11 cellular contexts compared by ENCODE assay signal in genomic region chr21:43193651-43194302, GRCh38. TPM values are rescaled to one million over a fixed set of nuclear protein-coding genes. Genes with fewer than 3 reads are reported as not detected.
DNase-seq lines count a peak whose midpoint lies in the region; ATAC-seq, FAIRE-seq and TF ChIP-seq lines count a peak whose summit lies in the region.
"Had no signal": no experiment of that assay in that cellular context is flagged by ENCODE, and none has a peak within 500 bp of the region (broad histone marks: within the 10 kb centered on the region; RNA-seq: fewer than 3 reads in every experiment).

No MANE protein-coding gene starts in this region.

- BruUV-seq in HepG2 (replicated peaks; lab: Mats Ljungman, UMichigan) = no TSS peak

- no peak for FAIRE-seq in HepG2 (lab: Jason Lieb, UNC)

- 18% methylated on average over 6 of the region's 19 CpGs for WGBS in HepG2 (ENCODE audit: low lambda C conversion rate)

- intact Hi-C loops in HepG2 (cut with micrococcal nuclease; ENCODE audit: unreplicated experiment) = no loop called here

- peak overlapping the region; percentile 57 for H3K27ac ChIP-seq in HepG2 (ENCODE audit: extremely low read length, insufficient read depth, low read length)

- H3K4me3 ChIP-seq in astrocyte of the cerebellum (ENCODE audit: low read depth, low read length) (no peak overlapping the region), HepG2 (replicated peaks in 1 of 3; ENCODE audit: insufficient read depth in 1 of 3, low read depth in 2 of 3, low read length in 3 of 3) (peak overlapping the region; percentile 11 to 60 (median 26); a peak in 4 of 6 replicates)

- no peak for TF ChIP-seq POLR2A in HepG2 (IDR thresholded peaks at IDR 0.05; ENCODE audit: insufficient read depth in 1 of 2, low read depth in 2 of 2, low read length in 2 of 2)

- DNase-seq in ACHN (peak; percentile 33), HPDE6-E6E7 (ENCODE audit: extremely low spot score) (peak; percentile 92), astrocyte of the cerebellum (ENCODE audit: low read depth) (peak; percentile 39), HepG2 (ENCODE audit: low spot score) (no peak), GM10248 (ENCODE audit: extremely low spot score) (no peak), NCI-H345 treated with DMSO at 0.1 percent for 48 hours (lab: John Stamatoyannopoulos, UW; ENCODE audit: unreplicated experiment) (no peak)
- no peak for DNase-seq in stimulated activated CD8-positive, alpha-beta memory T cell treated with anti-CD3 and anti-CD28 coated beads, Interleukin-4, amount 100 ng/mL, for 48 hours
- DNase-seq: erythroblast, GF-D8 had no signal

- TF ChIP-seq CTCF in astrocyte of the cerebellum (IDR thresholded peaks at IDR 0.05; ENCODE audit: low read depth, low read length, missing control alignments) (no peak), HepG2 (CRISPR knock-in tag; IDR thresholded peaks at IDR 0.05) (no peak), GM10248 (IDR thresholded peaks at IDR 0.05; ENCODE audit: control extremely low read depth, extremely low read depth, low read depth, missing control alignments) (no peak)

- H3K27me3 ChIP-seq in HepG2 (ENCODE audit: control insufficient read depth in 1 of 2, insufficient read depth in 2 of 2, low read length in 2 of 2) = no peaks in the 10 kb centered on the region

- 0 out of 2 replicates have a peak, but pooled peaks cover 4% of the 10 kb centered on the region for H3K9me3 ChIP-seq in HepG2 (ENCODE audit: low read length)

- no peak overlapping the region for H2AFZ ChIP-seq in HepG2 (ENCODE audit: low read length)

- peak overlapping the region; percentile 45 for H3K9ac ChIP-seq in HepG2 (ENCODE audit: insufficient read depth, low read depth, low read length)

- no peaks in the 10 kb centered on the region for H3K79me2 ChIP-seq in HepG2 (ENCODE audit: insufficient read depth, low read length)

- POLR2A ChIA-PET in HepG2 (lab: Yijun Ruan, JAX) = interaction anchor here (0.8 to 1.6 kb wide), 3 partner anchors 16 to 106 kb away, joined by 3 to 4 read pairs (median 3); no protein-coding TSS in a partner anchor
- POLR2A ChIA-PET in GM10248 (lab: Yijun Ruan, JAX) = no interaction called here

- ATAC-seq in HepG2 (peak; percentile 78), GM18502 (IDR thresholded peaks at IDR 0.05; ENCODE audit: poor library complexity, unreplicated experiment) (no peak)

- CTCF ChIA-PET in HepG2 (lab: Yijun Ruan, JAX; ENCODE audit: low intra/inter-chr PET ratio, low total read pairs) = no interaction called here
- CTCF ChIA-PET in GM10248 (lab: Yijun Ruan, JAX) = no interaction called here

- TF ChIP-seq EP300 in HepG2 (IDR thresholded peaks at IDR 0.05; ENCODE audit: low read depth in 2 of 2, low read length in 2 of 2) = no peak
- no peak for TF ChIP-seq EP300 in HepG2 (CRISPR knock-in tag; IDR thresholded peaks at IDR 0.05; ENCODE audit: borderline replicate concordance)

- TF ChIP-seq RAD21 in HepG2 (CRISPR knock-in tag; IDR thresholded peaks at IDR 0.05) = no peak

- peaks cover 43% of the 10 kb centered on the region for H3K4me1 ChIP-seq in HepG2 (ENCODE audit: insufficient read depth, low read length)

- in situ Hi-C loops in ACHN (cut with HindIII; ENCODE audit: low pct_ligation_motif_present, low pct_unique_long_range_greater_than_20kb, low sequenced_read_pairs) (no loop called here), astrocyte of the cerebellum (cut with HindIII; ENCODE audit: low sequenced_read_pairs) (no loop called here), HepG2 (cut with HindIII; ENCODE audit: extremely low pct_ligation_motif_present, low pct_unique_long_range_greater_than_20kb) (no loop called here)

- no peaks in the 10 kb centered on the region for H4K20me1 ChIP-seq in HepG2 (ENCODE audit: insufficient read depth, low read length)

- no peaks in the 10 kb centered on the region for H3K36me3 ChIP-seq in HepG2 (replicated peaks in 1 of 2; ENCODE audit: control insufficient read depth in 1 of 2, insufficient read depth in 2 of 2, low read length in 2 of 2)

- H3K4me2 ChIP-seq in HepG2 (ENCODE audit: low read depth, low read length) = peak overlapping the region; percentile 79

TF ChIP-seq in HepG2, 621 proteins besides CTCF, POLR2A, EP300 and RAD21 (continues in another document):
- TF ChIP-seq MTA3 (CRISPR knock-in tag; IDR thresholded peaks at IDR 0.05) = no peak
- TF ChIP-seq NFRKB (IDR thresholded peaks at IDR 0.05) = no peak
- 0 out of 2 replicates have a peak, but pooled peaks have one; percentile 46 for TF ChIP-seq MXD1 (CRISPR knock-in tag; IDR thresholded peaks at IDR 0.05)
- TF ChIP-seq FIP1L1 (IDR thresholded peaks at IDR 0.05; ENCODE audit: borderline replicate concordance, insufficient read depth, low read depth, low read length) = no peak
- TF ChIP-seq ZNF570 (CRISPR knock-in tag; IDR thresholded peaks at IDR 0.05; ENCODE audit: borderline replicate concordance) = no peak
- TF ChIP-seq NR3C1 (CRISPR knock-in tag; IDR thresholded peaks at IDR 0.05) = no peak
- TF ChIP-seq ETV6 (CRISPR knock-in tag; conservative IDR thresholded peaks at IDR 0.05) = no peak
- TF ChIP-seq ZNF772 (CRISPR knock-in tag; IDR thresholded peaks at IDR 0.05) = no peak
- TF ChIP-seq IKZF4 (CRISPR knock-in tag; IDR thresholded peaks at IDR 0.05; ENCODE audit: borderline replicate concordance, low read depth, not compliant biosample characterization) = no peak
- no peak for TF ChIP-seq ZBTB34 (CRISPR knock-in tag; IDR thresholded peaks at IDR 0.05)
- TF ChIP-seq ZNF280B (CRISPR knock-in tag; IDR thresholded peaks at IDR 0.05; ENCODE audit: borderline replicate concordance) = no peak
- TF ChIP-seq TOE1 (CRISPR knock-in tag; IDR thresholded peaks at IDR 0.05) = no peak
- TF ChIP-seq ZZZ3 (CRISPR knock-in tag; IDR thresholded peaks at IDR 0.05; ENCODE audit: borderline replicate concordance) = 0 out of 2 replicates have a peak, but pooled peaks have one; percentile 73
- 0 out of 2 replicates have a peak, but pooled peaks have one; percentile 12 for TF ChIP-seq ZNF788 (CRISPR knock-in tag; IDR thresholded peaks at IDR 0.05; ENCODE audit: borderline replicate concordance)

RNA-seq across cellular contexts. Expression of gene CRYAA, which starts 25.0 kb away (rescaled TPM):
- 5.2 and 5.6 TPM in 2 replicates for total RNA-seq in HepG2 (2016; rRNA removed; fragmentation: Illumina TruSeq; extraction: Trizol)
- 4.7 and 6.3 TPM in 2 replicates for total RNA-seq in HepG2 (2016; cell fraction: cytosol; rRNA removed; fragmentation: Illumina TruSeq; extraction: Trizol; ENCODE audit: low read depth)
- 6.2 TPM in 1 of 2 replicates, not detected in the other for total RNA-seq in HepG2 (2016; cell fraction: insoluble cytoplasmic fraction; rRNA removed; fragmentation: Illumina TruSeq; extraction: Trizol)
- 6.0 and 8.4 TPM in 2 replicates for total RNA-seq in HepG2 (2016; cell fraction: membrane; rRNA removed; fragmentation: Illumina TruSeq; extraction: Trizol)
- 2.3 and 5.6 TPM in 2 replicates for total RNA-seq in HepG2 (2016; cell fraction: nucleus; rRNA removed; fragmentation: Illumina TruSeq; extraction: Trizol)
- 7.6 and 8.6 TPM in 2 replicates for polyA plus RNA-seq in HepG2 (2011; rRNA removed)
- 9.1 and 18.4 TPM in 2 replicates for polyA plus RNA-seq in HepG2 (2011; cell fraction: cytosol; rRNA removed)
- 5.7 and 7.5 TPM in 2 replicates for polyA plus RNA-seq in HepG2 (2011; cell fraction: nucleus; rRNA removed)
- 10.0 and 16.7 TPM in 2 replicates for polyA plus RNA-seq in HepG2 (2012)
- polyA plus RNA-seq in HepG2 (2016; cell fraction: cytosol; fragmentation: Illumina TruSeq; extraction: Trizol; ENCODE audit: low read depth) = 13.6 and 17.8 TPM in 2 replicates
- polyA plus RNA-seq in HepG2 (2016; cell fraction: insoluble cytoplasmic fraction; fragmentation: Illumina TruSeq; extraction: Trizol; ENCODE audit: low read depth) = 11.2 and 14.9 TPM in 2 replicates
- 16.4 and 19.1 TPM in 2 replicates for polyA plus RNA-seq in HepG2 (2016; cell fraction: membrane; fragmentation: Illumina TruSeq; extraction: Trizol; ENCODE audit: low read depth)
- 6.9 and 8.0 TPM in 2 replicates for polyA plus RNA-seq in HepG2 (2016; cell fraction: nucleus; fragmentation: Illumina TruSeq; extraction: Trizol; ENCODE audit: insufficient read depth, low read depth)
- polyA minus RNA-seq in HepG2 (2011; rRNA and poly(A)+ RNA removed; ENCODE audit: low replicate concordance) = 6.5 TPM in 1 of 2 replicates, not detected in the other
- 4.6 TPM in 1 of 2 replicates, not detected in the other for polyA minus RNA-seq in HepG2 (2011; cell fraction: cytosol; rRNA and poly(A)+ RNA removed)
- 0.62 and 1.2 TPM in 2 replicates for polyA minus RNA-seq in HepG2 (2011; cell fraction: nucleus; rRNA and poly(A)+ RNA removed)
- total RNA-seq: T-helper 1 cell treated with Interleukin-12 subunit alpha and Interleukin-12 subunit beta and Interleukin-4 antibody, amounts not matched to agents 30 ng/mL and 1 ng/mL, for 36 hours had no signal

Comparison
In these comparisons a context has a peak if more than half of its experiments do, and no peak if none do; other contexts are left out.
1. DNase-seq: peak in ACHN (single experiment), HPDE6-E6E7 (single experiment) and astrocyte of the cerebellum (single experiment); none in HepG2 (single experiment), GM10248 (single experiment), stimulated activated CD8-positive, alpha-beta memory T cell treated with anti-CD3 and anti-CD28 coated beads, Interleukin-4, amount 100 ng/mL, for 48 hours (single experiment) and NCI-H345 treated with DMSO at 0.1 percent for 48 hours (single experiment).